ENCODE assay signal across 8 cellular contexts in genomic region chr10:96470108-96470743, GRCh38. TPM values are rescaled to one million over a fixed set of nuclear protein-coding genes. Genes with fewer than 3 reads are reported as not detected.
DNase-seq lines count a peak whose midpoint lies in the region; ATAC-seq and TF ChIP-seq lines count a peak whose summit lies in the region.

No MANE protein-coding gene starts in this region.

- H3K27me3 ChIP-seq in adrenal gland = peaks cover 4% of the 10 kb centered on the region
- peaks cover 0 to 45% (median 0%) of the 10 kb centered on the region in 4 donors for H3K27me3 ChIP-seq in esophagus muscularis mucosa

- DNase-seq in Ammon's horn (ENCODE audit: low spot score) (peak; percentile 84), NCI-H69 (lab: John Stamatoyannopoulos, UW) (peak; percentile 51), adrenal gland (peak in 4 of 7 donors; percentile 16 to 52 (median 30)), hippocampal formation (lab: John Stamatoyannopoulos, UW) (peak; percentile 54 to 63), esophagus muscularis mucosa (ENCODE audit: extremely low spot score) (no peak)
- DNase-seq in stimulated activated CD4-positive, alpha-beta T cell treated with anti-CD3 and anti-CD28 coated beads, Interleukin-2, amount 100 ng/mL, for 24 hours = peak; percentile 28 to 34

- H3K9me3 ChIP-seq in adrenal gland (replicated peaks in 1 of 3) (no peaks in the 10 kb centered on the region), esophagus muscularis mucosa (no peaks in the 10 kb centered on the region)

- H3K4me3 ChIP-seq in adrenal gland = no peak overlapping the region
- no peak overlapping the region for H3K4me3 ChIP-seq in esophagus muscularis mucosa

- TF ChIP-seq EP300 in esophagus muscularis mucosa (IDR thresholded peaks at IDR 0.05) = no peak

- TF ChIP-seq CTCF in adrenal gland (IDR thresholded peaks at IDR 0.05) (peak; percentile 4 to 33 (median 26)), esophagus muscularis mucosa (IDR thresholded peaks at IDR 0.05) (peak in 1 of 3 experiments; percentile 27)

- no peak overlapping the region for H3K27ac ChIP-seq in adrenal gland
- no peak overlapping the region for H3K27ac ChIP-seq in esophagus muscularis mucosa (replicated peaks in 1 of 4)

- ATAC-seq in GM18868 (IDR thresholded peaks at IDR 0.05; ENCODE audit: unreplicated experiment) = peak; percentile 70
- no peak for ATAC-seq in GM21515 (IDR thresholded peaks at IDR 0.05; ENCODE audit: unreplicated experiment)

- H3K36me3 ChIP-seq in adrenal gland (replicated peaks in 1 of 2) = no peaks in the 10 kb centered on the region
- no peaks in the 10 kb centered on the region for H3K36me3 ChIP-seq in esophagus muscularis mucosa

- intact Hi-C loops in adrenal gland (cut with DNase I) = no loop called here
- intact Hi-C loops in esophagus muscularis mucosa (cut with DNase I) = no loop called here

- WGBS in adrenal gland, 4 donors = 25 to 33% (median 28%) methylated on average over 4 of the region's 4 CpGs
- 21% methylated on average over 3 of the region's 4 CpGs for WGBS in esophagus muscularis mucosa

- TF ChIP-seq POLR2A in adrenal gland (IDR thresholded peaks at IDR 0.05) = no peak
- TF ChIP-seq POLR2A in esophagus muscularis mucosa (IDR thresholded peaks at IDR 0.05; ENCODE audit: low read depth) = no peak

- H3K4me1 ChIP-seq in adrenal gland (replicated peaks in 1 of 2) = no peaks in the 10 kb centered on the region
- H3K4me1 ChIP-seq in esophagus muscularis mucosa = no peaks in the 10 kb centered on the region

RNA-seq across cellular contexts. Expression of gene TLL2, which starts 43.5 kb away (rescaled TPM):
- total RNA-seq in adrenal gland (under 1 TPM in 2 of 8 donors, not detected in 6; 0.14 TPM), esophagus muscularis mucosa (1 to 10 TPM in 1 of 4 donors, under 1 TPM in 3; 0.17 to 2.1 (median 0.27) TPM)
- under 1 TPM; 0.10 to 0.40 (median 0.13) TPM for polyA plus RNA-seq in adrenal gland
